Comparison of ENCODE assay signal across 32 cellular contexts in genomic region chr13:89383891-89384290, GRCh38.
"Had no signal": no experiment of that assay in that cellular context is flagged by ENCODE, and none has a peak within 500 bp of the region (broad histone marks: within the 10 kb centered on the region; RNA-seq: fewer than 3 reads in every experiment).

No MANE protein-coding gene starts in this region.

- DNase-seq: activated B cell treated with CpG ODN at 0.5 μM for 24 hours; activated CD4-positive, alpha-beta memory T cell treated with anti-CD3 and anti-CD28 coated beads for 36 hours; activated CD4-positive, alpha-beta T cell treated with anti-CD3 and anti-CD28 coated beads for 4 hours; activated CD4-positive, alpha-beta T cell treated with anti-CD3 and anti-CD28 coated beads, Interleukin-2, amount 10 ng/mL, durations not matched to agents 24 days and 14 days; activated CD4-positive, alpha-beta T cell treated with anti-CD3 and anti-CD28 coated beads, Interleukin-2, amount 50 U/mL, for 1 hour; activated CD4-positive, alpha-beta T cell treated with anti-CD3 and anti-CD28 coated beads, Interleukin-2, amount 50 U/mL, for 4 hours; activated CD4-positive, CD25-positive, alpha-beta regulatory T cell treated with anti-CD3 and anti-CD28 coated beads, Interleukin-2, amount 50 U/mL, for 72 hours; activated CD8-positive, alpha-beta memory T cell treated with anti-CD3 and anti-CD28 coated beads, Interleukin-2, amount 50 U/mL, for 4 hours; activated CD8-positive, alpha-beta T cell treated with anti-CD3 and anti-CD28 coated beads for 36 hours; activated effector memory CD4-positive, alpha-beta T cell treated with anti-CD3 and anti-CD28 coated beads, Interleukin-2, amount 50 U/mL, for 16 hours; activated gamma-delta T cell treated with Interleukin-2 at 50 U/mL for 16 hours; activated naive CD4-positive, alpha-beta T cell; activated naive CD4-positive, alpha-beta T cell treated with anti-CD3 and anti-CD28 coated beads for 36 hours; activated naive CD4-positive, alpha-beta T cell treated with anti-CD3 and anti-CD28 coated beads, Interleukin-2, amount 50 U/mL, for 16 hours; activated naive CD8-positive, alpha-beta T cell treated with anti-CD3 and anti-CD28 coated beads for 36 hours; activated T-cell treated with anti-CD3 and anti-CD28 coated beads for 4 hours; activated T-cell treated with anti-CD3 and anti-CD28 coated beads, Interleukin-2, amount 50 U/mL, for 1 hour; activated T-cell treated with anti-CD3 and anti-CD28 coated beads, Interleukin-2, amount 50 U/mL, for 4 hours; activated T-cell treated with anti-CD3 and anti-CD28 coated beads, Interleukin-2, amount 50 U/mL, for 72 hours; adrenal gland; amniotic stem cell; aorta; body of pancreas; brain microvascular endothelial cell; cerebellar nuclear complex; T-helper 1 cell; T-helper 2 cell; T-helper 9 cell had no signal

- H3K27ac ChIP-seq: adrenal gland, body of pancreas, brain microvascular endothelial cell, breast epithelium, VCaP had no signal

- H3K4me1 ChIP-seq: adrenal gland, body of pancreas, breast epithelium had no signal

- H3K36me3 ChIP-seq: adrenal gland, brain microvascular endothelial cell, breast epithelium had no signal

- H3K4me3 ChIP-seq: adrenal gland, body of pancreas, breast epithelium had no signal

- H3K9me3 ChIP-seq: adrenal gland, body of pancreas, breast epithelium had no signal

- ATAC-seq: activated CD8-positive, alpha-beta T cell treated with anti-CD3 and anti-CD28 coated beads for 36 hours; activated naive CD4-positive, alpha-beta T cell treated with anti-CD3 and anti-CD28 coated beads, Interleukin-2, amount 50 U/mL, for 72 hours; activated T-cell treated with anti-CD3 and anti-CD28 coated beads, Interleukin-2, amount 50 U/mL, for 4 hours; activated T-cell treated with anti-CD3 and anti-CD28 coated beads, Interleukin-2, amount 50 U/mL, for 72 hours; activated T-helper 17 cell treated with anti-CD3 and anti-CD28 coated beads, Interleukin-2, amount 50 U/mL, for 72 hours; body of pancreas had no signal

- H3K27me3 ChIP-seq: adrenal gland, body of pancreas, brain microvascular endothelial cell, breast epithelium had no signal
